In genomic region chr17:40535438-40535837, GRCh38 we compare ENCODE assay signal across 1 cellular context.
TF ChIP-seq lines count a peak whose summit lies in the region.

No MANE protein-coding gene starts in this region.

TF ChIP-seq in HepG2, 621 proteins besides CTCF, POLR2A, EP300 and RAD21 (continued from another document):
- TF ChIP-seq ATRX (CRISPR knock-in tag; IDR thresholded peaks at IDR 0.05; ENCODE audit: borderline replicate concordance) (no peak), ZNF367 (CRISPR knock-in tag; IDR thresholded peaks at IDR 0.05; ENCODE audit: borderline replicate concordance) (no peak), ZNF776 (CRISPR knock-in tag; IDR thresholded peaks at IDR 0.05) (no peak), EZH2 (conservative IDR thresholded peaks at IDR 0.05; ENCODE audit: low read depth, low read length) (no peak)
